ENCODE assay signal across 23 cellular contexts in genomic region chr21:46150073-46150472, GRCh38. TPM values are rescaled to one million over a fixed set of nuclear protein-coding genes. Genes with fewer than 3 reads are reported as not detected.
A peak's percentile ranks its signal among the peaks of the same experiment; 100 is the strongest.
DNase-seq lines count a peak whose midpoint lies in the region; ATAC-seq and TF ChIP-seq lines count a peak whose summit lies in the region.
"Had no signal": no experiment of that assay in that cellular context is flagged by ENCODE, and none has a peak within 500 bp of the region (broad histone marks: within the 10 kb centered on the region; RNA-seq: fewer than 3 reads in every experiment).

No MANE protein-coding gene starts in this region.

- H3K4me1 ChIP-seq in BE2C (peaks cover 10% of the 10 kb centered on the region), ovary (ENCODE audit: insufficient read depth) (peaks cover 9% of the 10 kb centered on the region), gastroesophageal sphincter (peaks cover 0 to 13% (median 8%) of the 10 kb centered on the region in 3 donors)

- WGBS in ovary, 3 donors = 76 to 88% (median 82%) methylated on average over 19 of the region's 19 CpGs
- 78 to 83% methylated on average over 5 to 6 of the region's 19 CpGs for WGBS in gastroesophageal sphincter (ENCODE audit: low coverage in 1 of 2), 2 donors

- H3K4me3 Mint-ChIP-seq in T-helper 2 cell treated with Interferon-gamma antibody and Interleukin-4, amounts not matched to agents 5 μg/mL and 100 μg/mL, for 36 hours = no peak overlapping the region
- H3K4me3 Mint-ChIP-seq: activated CD8-positive, alpha-beta T cell treated with anti-CD3 and anti-CD28 coated beads, Interleukin-2, amount 10 ng/mL, durations not matched to agents 7 days and 5 days; brain; CD8-positive, alpha-beta memory T cell; stimulated activated effector memory CD8-positive, alpha-beta T cell treated with anti-CD3 and anti-CD28 coated beads, Interleukin-12 subunit alpha, Interleukin-12 subunit beta, amount 100 ng/mL, for 72 hours had no signal

- TF ChIP-seq CTCF in BE2C (IDR thresholded peaks at IDR 0.05; ENCODE audit: low read depth, low read length) = no peak
- no peak for TF ChIP-seq CTCF in ovary (IDR thresholded peaks at IDR 0.05)
- no peak for TF ChIP-seq CTCF in gastroesophageal sphincter (IDR thresholded peaks at IDR 0.05)

- H3K36me3 ChIP-seq in BE2C (no peaks in the 10 kb centered on the region), ovary (no peaks in the 10 kb centered on the region), gastroesophageal sphincter (no peaks in the 10 kb centered on the region)
- H3K36me3 ChIP-seq: MG63 had no signal

- H3K9me3 ChIP-seq in BE2C (no peaks in the 10 kb centered on the region), ovary (no peaks in the 10 kb centered on the region), gastroesophageal sphincter (no peaks in the 10 kb centered on the region)
- H3K9me3 ChIP-seq: MG63 had no signal

- no peak for ATAC-seq in left cardiac atrium
- ATAC-seq in gastroesophageal sphincter = no peak
- ATAC-seq: activated CD8-positive, alpha-beta T cell treated with anti-CD3 and anti-CD28 coated beads, Interleukin-2, amount 10 ng/mL, durations not matched to agents 7 days and 5 days; K562; stimulated activated effector memory CD8-positive, alpha-beta T cell treated with anti-CD3 and anti-CD28 coated beads, Interleukin-12 subunit alpha, Interleukin-12 subunit beta, amount 100 ng/mL, for 72 hours had no signal

- TF ChIP-seq POLR2A in ovary (IDR thresholded peaks at IDR 0.05) (no peak), gastroesophageal sphincter (IDR thresholded peaks at IDR 0.05) (no peak)

- H3K4me1 Mint-ChIP-seq in T-helper 2 cell treated with Interferon-gamma antibody and Interleukin-4, amounts not matched to agents 5 μg/mL and 100 μg/mL, for 36 hours (ENCODE audit: low read depth) = no peaks in the 10 kb centered on the region
- H3K4me1 Mint-ChIP-seq: CD8-positive, alpha-beta memory T cell; stimulated activated effector memory CD8-positive, alpha-beta T cell treated with anti-CD3 and anti-CD28 coated beads, Interleukin-12 subunit alpha, Interleukin-12 subunit beta, amount 100 ng/mL, for 72 hours had no signal

- H3K4me3 ChIP-seq in BE2C (ENCODE audit: low read depth, low read length) = no peak overlapping the region
- no peak overlapping the region for H3K4me3 ChIP-seq in ovary
- no peak overlapping the region for H3K4me3 ChIP-seq in gastroesophageal sphincter
- H3K4me3 ChIP-seq: K562, MG63, skin epidermis had no signal

- no peaks in the 10 kb centered on the region for H3K27me3 Mint-ChIP-seq in T-helper 2 cell treated with Interferon-gamma antibody and Interleukin-4, amounts not matched to agents 5 μg/mL and 100 μg/mL, for 36 hours (ENCODE audit: low read depth)
- H3K27me3 Mint-ChIP-seq: brain, progenitor cell of endocrine pancreas had no signal

- no peak for TF ChIP-seq EP300 in ovary (IDR thresholded peaks at IDR 0.05)
- TF ChIP-seq EP300 in gastroesophageal sphincter (IDR thresholded peaks at IDR 0.05) = no peak

- no peak overlapping the region for H3K27ac Mint-ChIP-seq in T-helper 2 cell treated with Interferon-gamma antibody and Interleukin-4, amounts not matched to agents 5 μg/mL and 100 μg/mL, for 36 hours
- H3K27ac Mint-ChIP-seq: activated CD8-positive, alpha-beta T cell treated with anti-CD3 and anti-CD28 coated beads, Interleukin-2, amount 10 ng/mL, durations not matched to agents 7 days and 5 days; CD8-positive, alpha-beta memory T cell; progenitor cell of endocrine pancreas; stimulated activated effector memory CD8-positive, alpha-beta T cell treated with anti-CD3 and anti-CD28 coated beads, Interleukin-12 subunit alpha, Interleukin-12 subunit beta, amount 100 ng/mL, for 72 hours had no signal

- H3K27ac ChIP-seq in ovary (no peak overlapping the region), gastroesophageal sphincter (no peak overlapping the region)
- H3K27ac ChIP-seq: skin epidermis had no signal

- no peaks in the 10 kb centered on the region for H3K27me3 ChIP-seq in BE2C
- no peaks in the 10 kb centered on the region for H3K27me3 ChIP-seq in ovary
- H3K27me3 ChIP-seq in gastroesophageal sphincter = peaks cover 7% of the 10 kb centered on the region
- H3K27me3 ChIP-seq: MG63 had no signal

- no peaks in the 10 kb centered on the region for H3K9me3 Mint-ChIP-seq in T-helper 2 cell treated with Interferon-gamma antibody and Interleukin-4, amounts not matched to agents 5 μg/mL and 100 μg/mL, for 36 hours
- H3K9me3 Mint-ChIP-seq: brain; CD8-positive, alpha-beta memory T cell; stimulated activated effector memory CD8-positive, alpha-beta T cell treated with anti-CD3 and anti-CD28 coated beads, Interleukin-12 subunit alpha, Interleukin-12 subunit beta, amount 100 ng/mL, for 72 hours had no signal

- H3K36me3 Mint-ChIP-seq in T-helper 2 cell treated with Interferon-gamma antibody and Interleukin-4, amounts not matched to agents 5 μg/mL and 100 μg/mL, for 36 hours (ENCODE audit: low read depth) = no peaks in the 10 kb centered on the region
- H3K36me3 Mint-ChIP-seq: brain; CD8-positive, alpha-beta memory T cell; stimulated activated effector memory CD8-positive, alpha-beta T cell treated with anti-CD3 and anti-CD28 coated beads, Interleukin-12 subunit alpha, Interleukin-12 subunit beta, amount 100 ng/mL, for 72 hours had no signal

- DNase-seq in 8988T = peak; percentile 22
- peak; percentile 15 for DNase-seq in BE2C
- peak; percentile 10 for DNase-seq in left cardiac atrium
- DNase-seq in ovary = peak; percentile 9 to 33 (median 21)
- no peak for DNase-seq in NCI-H1694 treated with DMSO at 0.1 percent for 48 hours (lab: John Stamatoyannopoulos, UW)
- DNase-seq in T-helper 2 cell treated with Interferon-gamma antibody and Interleukin-4, amounts not matched to agents 5 μg/mL and 100 μg/mL, for 36 hours (ENCODE audit: low spot score) = no peak
- DNase-seq: activated CD8-positive, alpha-beta T cell treated with anti-CD3 and anti-CD28 coated beads, Interleukin-2, amount 10 ng/mL, durations not matched to agents 7 days and 5 days; activated T-cell treated with anti-CD3 and anti-CD28 coated beads, Interleukin-2, amount 50 U/mL, for 48 hours; GDM1; HCEC 1CT; MG63; midbrain; NCI-H1417 treated with DMSO at 0.1 percent for 48 hours; NCI-H510A treated with DMSO at 0.1 percent for 48 hours; stimulated activated CD4-positive, alpha-beta T cell treated with anti-CD3 and anti-CD28 coated beads, Interleukin-1b, Interleukin-23, amount 100 ng/mL, for 48 hours had no signal

- intact Hi-C loops in left cardiac atrium (cut with DNase I) = loop anchor here in 1 of 2 donors (10.0 kb wide), 1 partner anchor 85 kb away; no protein-coding TSS in a partner anchor
- intact Hi-C loops in ovary (cut with DNase I) = loop anchor here in 3 of 4 donors (5.0 to 10.0 kb wide), 4 partner anchors 75 to 137 kb away; partner anchors contain the start of genes LSS (in 2 of the 3), MCM3AP (in 1 of the 3) and YBEY (in 1 of the 3)

RNA-seq across cellular contexts. Expression of gene FTCD, which starts 5.3 kb away (rescaled TPM):
- 3.1 TPM for polyA plus RNA-seq in BE2C (2012; ENCODE audit: insufficient read depth, insufficient read length, low read depth)
- total RNA-seq in left cardiac atrium = 1 to 10 TPM in 1 of 2 donors, under 1 TPM in 1; 0.68 to 1.6 TPM
- total RNA-seq in ovary = 1 to 10 TPM in 5 of 7 donors, under 1 TPM in 2; 0.83 to 7.5 (median 3.8) TPM
- 1 to 10 TPM in 1 of 2 donors, not detected in 1; 3.5 TPM for polyA plus RNA-seq in ovary
- total RNA-seq in gastroesophageal sphincter = 1 to 10 TPM in 1 of 4 donors, under 1 TPM in 1, not detected in 2; 0.31 to 1.5 TPM
- total RNA-seq: CD8-positive, alpha-beta memory T cell had no signal
- polyA plus RNA-seq: CD8-positive, alpha-beta memory T cell had no signal

RNA-seq across cellular contexts. Expression of gene SPATC1L, which starts 34.2 kb away (rescaled TPM):
- 29.5 TPM for polyA plus RNA-seq in BE2C (2012; ENCODE audit: insufficient read depth, insufficient read length, low read depth)
- total RNA-seq in left cardiac atrium (10 to 100 TPM in 1 of 2 donors, 1 to 10 TPM in 1; 10.0 to 11.0 TPM), ovary (10 to 100 TPM in 5 of 7 donors, 1 to 10 TPM in 2; 7.2 to 21.1 (median 14.9) TPM), gastroesophageal sphincter (10 to 100 TPM in 1 of 4 donors, 1 to 10 TPM in 2, under 1 TPM in 1; 0.54 to 20.4 (median 7.9) TPM)
- 10 to 100 TPM in 1 of 2 donors, 1 to 10 TPM in 1; 2.8 to 21.3 TPM for polyA plus RNA-seq in ovary

RNA-seq across cellular contexts. Expression of gene COL6A2, which starts 52.2 kb away (rescaled TPM):
- polyA plus RNA-seq in BE2C (2012; ENCODE audit: insufficient read depth, insufficient read length, low read depth) = 14.8 TPM
- total RNA-seq in left cardiac atrium = 100 to 1,000 TPM; 330 to 350 TPM
- 1,000 to 10,000 TPM in 1 of 7 donors, 100 to 1,000 TPM in 6; 222 to 1,092 (median 831) TPM for total RNA-seq in ovary
- 100 to 1,000 TPM in 1 of 2 donors, 10 to 100 TPM in 1; 50.9 to 818 TPM for polyA plus RNA-seq in ovary
- total RNA-seq in gastroesophageal sphincter = 1,000 to 10,000 TPM in 3 of 4 donors, 100 to 1,000 TPM in 1; 720 to 1,286 (median 1,215) TPM
- polyA plus RNA-seq: neural cell had no signal

Comparison
In these comparisons a context has a peak if more than half of its experiments do, and no peak if none do; other contexts are left out.
1. DNase-seq: peak in 8988T (single experiment), BE2C (single experiment), left cardiac atrium (single experiment) and ovary (5 of 5); none in NCI-H1694 treated with DMSO at 0.1 percent for 48 hours (single experiment) and T-helper 2 cell treated with Interferon-gamma antibody and Interleukin-4, amounts not matched to agents 5 μg/mL and 100 μg/mL, for 36 hours (single experiment).